9 cellular contexts compared by ENCODE assay signal in the genomic region with DNA sequence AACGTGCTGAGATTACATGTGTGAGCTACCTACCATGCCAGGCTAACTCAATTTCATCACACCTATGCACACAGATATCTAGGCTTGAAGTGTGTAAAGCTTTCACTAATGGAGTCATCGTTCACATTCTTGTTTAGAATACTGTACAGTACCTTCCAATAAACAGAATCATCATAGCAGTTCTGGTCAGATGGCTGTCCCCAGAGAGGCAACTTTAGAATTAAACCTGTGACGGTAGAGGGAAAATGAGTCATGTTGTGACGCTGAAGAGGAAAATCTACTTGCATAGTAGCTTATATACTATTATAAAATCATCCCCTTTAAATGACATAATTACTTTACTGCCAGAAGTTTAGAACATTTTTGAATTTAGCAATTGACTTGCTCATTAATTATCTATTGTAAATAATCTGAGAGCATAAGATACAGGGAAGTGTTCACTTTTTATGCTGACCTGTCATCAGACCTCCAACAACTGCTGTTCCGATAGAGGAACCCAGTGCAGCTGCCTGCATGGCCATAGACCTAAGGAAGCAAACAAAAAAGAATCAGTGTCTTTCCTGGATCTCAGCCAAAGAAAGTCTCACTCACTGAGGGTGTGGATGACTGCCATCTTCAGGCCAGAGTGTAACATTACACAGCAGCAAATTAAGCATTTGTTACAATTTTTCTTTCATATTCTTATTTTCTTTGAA. TPM values are rescaled to one million over a fixed set of nuclear protein-coding genes. Genes with fewer than 3 reads are reported as not detected.
DNase-seq lines count a peak whose midpoint lies in the region; ATAC-seq, FAIRE-seq and TF ChIP-seq lines count a peak whose summit lies in the region.
"Had no signal": no experiment of that assay in that cellular context is flagged by ENCODE, and none has a peak within 500 bp of the region (broad histone marks: within the 10 kb centered on the region; RNA-seq: fewer than 3 reads in every experiment).

No MANE protein-coding gene starts in this region.

- peak; percentile 95 for TF ChIP-seq CTCF in D721Med (IDR thresholded peaks at IDR 0.05; ENCODE audit: insufficient read depth, missing control alignments)
- TF ChIP-seq CTCF in fibroblast of mammary gland (conservative IDR thresholded peaks at IDR 0.05; ENCODE audit: control insufficient read depth, insufficient read depth, low read depth, low read length), result peak; percentile 93

- H3K4me3 Mint-ChIP-seq in T-helper 17 cell, result no peak overlapping the region

- H3K9me3 ChIP-seq in T-helper 17 cell (ENCODE audit: control insufficient read depth, low read length, poor library complexity, severe bottlenecking), result no peaks in the 10 kb centered on the region

- H3K4me1 Mint-ChIP-seq in T-helper 17 cell, result no peaks in the 10 kb centered on the region

- no peaks in the 10 kb centered on the region for H3K36me3 Mint-ChIP-seq in T-helper 17 cell (ENCODE audit: low read depth)
- H3K36me3 Mint-ChIP-seq: activated naive CD4-positive, alpha-beta T cell treated with anti-CD3 and anti-CD28 coated beads, Interleukin-2, amount 50 U/mL, for 72 hours had no signal

- no peak for DNase-seq in D721Med (ENCODE audit: insufficient read length, low spot score)
- DNase-seq in NCI-H1694 (lab: John Stamatoyannopoulos, UW), result peak; percentile 58
- no peak for DNase-seq in T-helper 17 cell
- DNase-seq in fibroblast of mammary gland (ENCODE audit: low read depth), result peak; percentile 89
- peak; percentile 57 for DNase-seq in non-pigmented ciliary epithelial cell (ENCODE audit: low read depth)
- no peak for DNase-seq in activated effector memory CD4-positive, alpha-beta T cell treated with anti-CD3 and anti-CD28 coated beads, Interleukin-2, amount 50 U/mL, for 16 hours

- ATAC-seq in GM19023 (IDR thresholded peaks at IDR 0.05; ENCODE audit: unreplicated experiment), result peak; percentile 80
- peak; percentile 97 for ATAC-seq in HG03066 (IDR thresholded peaks at IDR 0.05; ENCODE audit: low read depth, unreplicated experiment)
- ATAC-seq in T-helper 17 cell, result peak; percentile 61

- FAIRE-seq in D721Med (lab: Jason Lieb, UNC), result peak; percentile 64

- no peak overlapping the region for H3K4me3 ChIP-seq in fibroblast of mammary gland (ENCODE audit: control insufficient read depth, low read depth, low read length)

- no peak overlapping the region for H3K27ac Mint-ChIP-seq in T-helper 17 cell
- H3K27ac Mint-ChIP-seq: activated naive CD4-positive, alpha-beta T cell treated with anti-CD3 and anti-CD28 coated beads, Interleukin-2, amount 50 U/mL, for 72 hours had no signal

- peaks cover 11% of the 10 kb centered on the region for H3K27me3 Mint-ChIP-seq in T-helper 17 cell

RNA-seq across cellular contexts. Expression of a gene that starts 29.8 kb away (rescaled TPM):
- total RNA-seq in T-helper 17 cell, result not detected
- total RNA-seq: activated naive CD4-positive, alpha-beta T cell treated with anti-CD3 and anti-CD28 coated beads, Interleukin-2, amount 50 U/mL, for 72 hours had no signal

RNA-seq across cellular contexts. Expression of a gene that starts 56.4 kb away (rescaled TPM):
- total RNA-seq in T-helper 17 cell, result not detected

Comparison
In these comparisons a context has a peak if more than half of its experiments do, and no peak if none do; other contexts are left out.
1. DNase-seq: peak in NCI-H1694 (single experiment), fibroblast of mammary gland (single experiment) and non-pigmented ciliary epithelial cell (single experiment); none in D721Med (single experiment), T-helper 17 cell (0 of 3) and activated effector memory CD4-positive, alpha-beta T cell treated with anti-CD3 and anti-CD28 coated beads, Interleukin-2, amount 50 U/mL, for 16 hours (single experiment).
2. Peak in every context shown above with its lines, with median percentiles within 50 percentile points of each other: ATAC-seq.